In the genomic region with DNA sequence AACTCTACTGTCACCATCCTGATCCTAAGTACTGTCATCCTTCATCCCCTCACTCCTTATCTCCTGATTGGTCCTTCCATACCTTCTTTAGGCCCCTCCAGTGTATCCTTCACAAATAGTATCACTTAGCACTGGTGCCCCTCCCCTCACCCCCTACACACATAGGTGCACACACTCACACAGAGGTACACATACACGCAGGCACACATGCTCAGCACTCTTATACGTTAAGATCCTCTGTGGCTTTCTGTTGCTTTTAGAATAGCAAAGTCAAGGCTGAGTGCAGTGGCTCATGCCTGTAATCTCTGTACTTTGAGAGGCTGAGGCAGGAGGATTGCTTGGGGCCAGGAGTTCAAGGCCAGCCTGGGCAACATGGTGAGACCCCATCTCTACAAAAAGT, we compare ENCODE assay signal across 36 cellular contexts. TPM values are rescaled to one million over a fixed set of nuclear protein-coding genes. Genes with fewer than 3 reads are reported as not detected.
DNase-seq lines count a peak whose midpoint lies in the region; ATAC-seq, FAIRE-seq and TF ChIP-seq lines count a peak whose summit lies in the region.
"Had no signal": no experiment of that assay in that cellular context is flagged by ENCODE, and none has a peak within 500 bp of the region (broad histone marks: within the 10 kb centered on the region; RNA-seq: fewer than 3 reads in every experiment).

No MANE protein-coding gene starts in this region.

- no peak overlapping the region for H3K4ac ChIP-seq in H9 (ENCODE audit: low read depth, low read length)

- H3K4me1 ChIP-seq in H9 (ENCODE audit: insufficient read depth, low read length) (no peaks in the 10 kb centered on the region), MM.1S (ENCODE audit: low read length) (no peaks in the 10 kb centered on the region)
- H3K4me1 ChIP-seq: BE2C, Caco-2 had no signal

- peak overlapping the region; percentile 61 for H3K27ac Mint-ChIP-seq in activated T-cell treated with anti-CD3 and anti-CD28 coated beads, Interleukin-2, amount 50 U/mL, for 72 hours
- H3K27ac Mint-ChIP-seq in H9 = peak overlapping the region in 2 of 3 experiments; percentile 82 to 85; a peak in 3 of 7 replicates
- H3K27ac Mint-ChIP-seq in activated naive CD8-positive, alpha-beta T cell treated with anti-CD3 and anti-CD28 coated beads, Interleukin-2, amount 10 ng/mL, durations not matched to agents 7 days and 5 days = peak overlapping the region; percentile 55
- H3K27ac Mint-ChIP-seq in natural killer cell treated with Interleukin-12 subunit alpha and Interleukin-12 subunit beta and Interleukin-15 and Interleukin-18, amount 100 ng/mL, for 72 hours = peak overlapping the region; percentile 89 to 93

- H4K8ac ChIP-seq in H9 (replicated peaks; ENCODE audit: insufficient read length, low read depth, low read length) = no peak overlapping the region

- H3K23me2 ChIP-seq in H9 (ENCODE audit: insufficient read length, low read depth, low read length, poor library complexity, severe bottlenecking) = no peaks in the 10 kb centered on the region

- H3K9me3 ChIP-seq in H9 (ENCODE audit: control insufficient read depth, low read depth, low read length) = no peaks in the 10 kb centered on the region
- H3K9me3 ChIP-seq in MM.1S (replicated peaks; ENCODE audit: insufficient read depth, low read length) = no peaks in the 10 kb centered on the region
- H3K9me3 ChIP-seq: BE2C, breast epithelium, Caco-2, transverse colon had no signal

- ATAC-seq in activated T-cell treated with anti-CD3 and anti-CD28 coated beads, Interleukin-2, amount 50 U/mL, for 72 hours (replicated peaks in 1 of 2) = no peak
- no peak for ATAC-seq in activated naive CD8-positive, alpha-beta T cell treated with anti-CD3 and anti-CD28 coated beads, Interleukin-2, amount 10 ng/mL, durations not matched to agents 7 days and 5 days (ENCODE audit: low read depth)
- no peak for ATAC-seq in natural killer cell treated with Interleukin-12 subunit alpha and Interleukin-12 subunit beta and Interleukin-15 and Interleukin-18, amount 100 ng/mL, for 72 hours

- no peak for DNase-seq in activated T-cell treated with anti-CD3 and anti-CD28 coated beads, Interleukin-2, amount 50 U/mL, for 72 hours
- no peak for DNase-seq in activated T-cell treated with anti-CD3 and anti-CD28 coated beads, Interleukin-2, amount 50 U/mL, for 1 hour
- DNase-seq in H9 (no peak), MM.1S (no peak), mucosa of gallbladder (ENCODE audit: low spot score) (no peak), GM12891 (ENCODE audit: insufficient read length, low spot score) (no peak)
- no peak for DNase-seq in activated naive CD8-positive, alpha-beta T cell treated with anti-CD3 and anti-CD28 coated beads, Interleukin-2, amount 10 ng/mL, durations not matched to agents 7 days and 5 days
- no peak for DNase-seq in natural killer cell treated with Interleukin-12 subunit alpha and Interleukin-12 subunit beta and Interleukin-15 and Interleukin-18, amount 100 ng/mL, for 72 hours (ENCODE audit: low spot score)
- DNase-seq: ACHN; amygdala; BE2C; Caco-2; DMS79; effector CD4-positive, alpha-beta T cell; GF-D8; left ventricle myocardium superior; naive B cell; NCI-H1105; NCI-H2029 treated with DMSO at 0.1 percent for 48 hours; NCI-H2227 treated with DMSO at 0.1 percent for 48 hours; NCI-H69; SHP77; stimulated activated CD8-positive, alpha-beta memory T cell treated with anti-CD3 and anti-CD28 coated beads, Interleukin-4, amount 100 ng/mL, for 48 hours; T1000; transverse colon had no signal

- H3K36me3 Mint-ChIP-seq in activated T-cell treated with anti-CD3 and anti-CD28 coated beads, Interleukin-2, amount 50 U/mL, for 72 hours (ENCODE audit: insufficient read depth in 2 of 2) = peaks cover 6 to 8% of the 10 kb centered on the region in 2 donors
- peaks cover under 1 to 7% (median 5%) of the 10 kb centered on the region in 3 experiments; a peak in 6 of 7 replicates for H3K36me3 Mint-ChIP-seq in H9 (ENCODE audit: insufficient read depth in 1 of 3, low read depth in 3 of 3)
- peaks cover 20% of the 10 kb centered on the region for H3K36me3 Mint-ChIP-seq in activated naive CD8-positive, alpha-beta T cell treated with anti-CD3 and anti-CD28 coated beads, Interleukin-2, amount 10 ng/mL, durations not matched to agents 7 days and 5 days
- H3K36me3 Mint-ChIP-seq in natural killer cell treated with Interleukin-12 subunit alpha and Interleukin-12 subunit beta and Interleukin-15 and Interleukin-18, amount 100 ng/mL, for 72 hours = peaks cover 6% of the 10 kb centered on the region

- no peak overlapping the region for H3K18ac ChIP-seq in H9 (ENCODE audit: insufficient read length, low read depth, low read length)

- H4K5ac ChIP-seq in H9 (ENCODE audit: insufficient read length, low read depth, low read length) = no peak overlapping the region

- no peaks in the 10 kb centered on the region for H3F3A ChIP-seq in MM.1S (ENCODE audit: insufficient read depth, low read length)

- TF ChIP-seq POLR2A in GM12891 (IDR thresholded peaks at IDR 0.05; ENCODE audit: low read depth, low read length) = no peak

- no peaks in the 10 kb centered on the region for H3K27me3 ChIP-seq in H9 (ENCODE audit: insufficient read depth, low read length)
- H3K27me3 ChIP-seq in MM.1S (replicated peaks; ENCODE audit: insufficient read depth, low read length) = no peaks in the 10 kb centered on the region
- H3K27me3 ChIP-seq: BE2C, breast epithelium, transverse colon had no signal

- no peak overlapping the region for H2AK5ac ChIP-seq in H9 (ENCODE audit: insufficient read length, low read length)

- H3K27me3 Mint-ChIP-seq in activated T-cell treated with anti-CD3 and anti-CD28 coated beads, Interleukin-2, amount 50 U/mL, for 72 hours (ENCODE audit: low read depth) = no peaks in the 10 kb centered on the region
- no peaks in the 10 kb centered on the region for H3K27me3 Mint-ChIP-seq in H9 (ENCODE audit: low read depth)
- H3K27me3 Mint-ChIP-seq in activated naive CD8-positive, alpha-beta T cell treated with anti-CD3 and anti-CD28 coated beads, Interleukin-2, amount 10 ng/mL, durations not matched to agents 7 days and 5 days = no peaks in the 10 kb centered on the region
- no peaks in the 10 kb centered on the region for H3K27me3 Mint-ChIP-seq in natural killer cell treated with Interleukin-12 subunit alpha and Interleukin-12 subunit beta and Interleukin-15 and Interleukin-18, amount 100 ng/mL, for 72 hours
- H3K27me3 Mint-ChIP-seq: IgD-negative memory B cell had no signal

- H3K9ac ChIP-seq in H9 (ENCODE audit: extremely low read depth, insufficient read length, low read length) (no peak overlapping the region), MM.1S (ENCODE audit: low read length) (no peak overlapping the region)

- H3K9me2 ChIP-seq in MM.1S (replicated peaks; ENCODE audit: insufficient read depth, low read length) = no peaks in the 10 kb centered on the region

- POLR2A ChIA-PET in activated naive CD8-positive, alpha-beta T cell treated with anti-CD3 and anti-CD28 coated beads, Interleukin-2, amount 10 ng/mL, durations not matched to agents 7 days and 5 days (lab: Charles Lee) = no interaction called here

- H3K4me3 ChIP-seq in MM.1S (ENCODE audit: low read length) = no peak overlapping the region
- H3K4me3 ChIP-seq: breast epithelium, skin epidermis, transverse colon had no signal

- H3K36me3 ChIP-seq in MM.1S (replicated peaks; ENCODE audit: insufficient read depth, low read length) = no peaks in the 10 kb centered on the region
- H3K36me3 ChIP-seq: BE2C, breast epithelium had no signal

- no peaks in the 10 kb centered on the region for H4K20me1 ChIP-seq in H9 (ENCODE audit: control insufficient read depth, insufficient read depth, insufficient read length)
- no peaks in the 10 kb centered on the region for H4K20me1 ChIP-seq in MM.1S (ENCODE audit: insufficient read depth, low read length)

- H2BK12ac ChIP-seq in H9 (ENCODE audit: insufficient read length, low read depth, low read length) = no peak overlapping the region

- H3K27ac ChIP-seq in H9 (ENCODE audit: insufficient read length, low read depth, low read length) = no peak overlapping the region
- no peak overlapping the region for H3K27ac ChIP-seq in MM.1S (ENCODE audit: low read length)
- H3K27ac ChIP-seq: breast epithelium, transverse colon had no signal

- H3K23ac ChIP-seq in H9 (ENCODE audit: insufficient read length, low read depth, low read length) = no peak overlapping the region

- no peak overlapping the region for H2AFZ ChIP-seq in H9 (ENCODE audit: low read length)
- H2AFZ ChIP-seq in MM.1S (ENCODE audit: low read length) = no peak overlapping the region

- no peak overlapping the region for H2BK20ac ChIP-seq in H9 (ENCODE audit: low read depth, low read length, poor library complexity, severe bottlenecking)

- H3K79me1 ChIP-seq in H9 (ENCODE audit: insufficient read depth, low read depth, low read length, poor library complexity, severe bottlenecking) = no peaks in the 10 kb centered on the region

- H3K56ac ChIP-seq in H9 (ENCODE audit: insufficient read length, low read depth, low read length) = no peak overlapping the region

- no CpG with 5 or more reads among the region's 2 CpGs for WGBS in H9 (ENCODE audit: extremely low coverage, insufficient read length, low lambda C conversion rate)

- H3K4me3 Mint-ChIP-seq in activated T-cell treated with anti-CD3 and anti-CD28 coated beads, Interleukin-2, amount 50 U/mL, for 72 hours = peak overlapping the region; percentile 65 to 69
- H3K4me3 Mint-ChIP-seq in H9 = no peak overlapping the region
- H3K4me3 Mint-ChIP-seq in activated naive CD8-positive, alpha-beta T cell treated with anti-CD3 and anti-CD28 coated beads, Interleukin-2, amount 10 ng/mL, durations not matched to agents 7 days and 5 days = no peak overlapping the region
- H3K4me3 Mint-ChIP-seq in natural killer cell treated with Interleukin-12 subunit alpha and Interleukin-12 subunit beta and Interleukin-15 and Interleukin-18, amount 100 ng/mL, for 72 hours = peak overlapping the region; percentile 24
- H3K4me3 Mint-ChIP-seq: IgD-negative memory B cell had no signal

- no peak for FAIRE-seq in GM12891 (lab: Jason Lieb, UNC)
- FAIRE-seq: GM18507, H54, keratinocyte had no signal

- TF ChIP-seq CTCF in H9 (conservative IDR thresholded peaks at IDR 0.05) (no peak), MM.1S (IDR thresholded peaks at IDR 0.05; ENCODE audit: low read length) (no peak)

- no peak overlapping the region for H2BK5ac ChIP-seq in H9 (ENCODE audit: insufficient read length, low read length)

- H3K9me3 Mint-ChIP-seq in activated T-cell treated with anti-CD3 and anti-CD28 coated beads, Interleukin-2, amount 50 U/mL, for 72 hours = no peaks in the 10 kb centered on the region
- no peaks in the 10 kb centered on the region; a peak in 1 of 5 replicates for H3K9me3 Mint-ChIP-seq in H9
- no peaks in the 10 kb centered on the region for H3K9me3 Mint-ChIP-seq in activated naive CD8-positive, alpha-beta T cell treated with anti-CD3 and anti-CD28 coated beads, Interleukin-2, amount 10 ng/mL, durations not matched to agents 7 days and 5 days
- no peaks in the 10 kb centered on the region for H3K9me3 Mint-ChIP-seq in natural killer cell treated with Interleukin-12 subunit alpha and Interleukin-12 subunit beta and Interleukin-15 and Interleukin-18, amount 100 ng/mL, for 72 hours
- H3K9me3 Mint-ChIP-seq: IgD-negative memory B cell, naive B cell had no signal

- no peak overlapping the region for H3T11ph ChIP-seq in H9 (ENCODE audit: low read length)

- H3K4me2 ChIP-seq in H9 (ENCODE audit: insufficient read depth, insufficient read length, low read length) = no peak overlapping the region
- H3K4me2 ChIP-seq in MM.1S (ENCODE audit: low read depth, low read length) = no peak overlapping the region

- no peak overlapping the region for H3K14ac ChIP-seq in H9 (ENCODE audit: insufficient read depth, low read length)

- peaks cover 88% of the 10 kb centered on the region for H3K4me1 Mint-ChIP-seq in activated T-cell treated with anti-CD3 and anti-CD28 coated beads, Interleukin-2, amount 50 U/mL, for 72 hours (ENCODE audit: low read depth)
- H3K4me1 Mint-ChIP-seq in H9 = peaks cover 9 to 12% of the 10 kb centered on the region in 2 experiments
- H3K4me1 Mint-ChIP-seq in activated naive CD8-positive, alpha-beta T cell treated with anti-CD3 and anti-CD28 coated beads, Interleukin-2, amount 10 ng/mL, durations not matched to agents 7 days and 5 days = peaks cover 62% of the 10 kb centered on the region
- peaks cover 88 to 92% of the 10 kb centered on the region in 2 donors for H3K4me1 Mint-ChIP-seq in natural killer cell treated with Interleukin-12 subunit alpha and Interleukin-12 subunit beta and Interleukin-15 and Interleukin-18, amount 100 ng/mL, for 72 hours (ENCODE audit: low read depth in 2 of 2)
- H3K4me1 Mint-ChIP-seq: naive B cell had no signal

- no peak overlapping the region for H4K91ac ChIP-seq in H9 (ENCODE audit: insufficient read length, low read depth, low read length)

- H3K79me2 ChIP-seq in H9 (ENCODE audit: insufficient read depth, low read length) = no peaks in the 10 kb centered on the region
- no peaks in the 10 kb centered on the region for H3K79me2 ChIP-seq in MM.1S (ENCODE audit: low read length)

- H2BK15ac ChIP-seq in H9 (ENCODE audit: low read depth, low read length) = no peak overlapping the region

- H2BK120ac ChIP-seq in H9 (ENCODE audit: low read depth, low read length, poor library complexity, severe bottlenecking) = no peak overlapping the region

RNA-seq across cellular contexts. Expression of a gene that starts 32.1 kb away (rescaled TPM):
- total RNA-seq in activated T-cell treated with anti-CD3 and anti-CD28 coated beads, Interleukin-2, amount 50 U/mL, for 72 hours = not detected
- total RNA-seq in H9 (2021) = not detected in 2 replicates
- not detected for total RNA-seq in activated naive CD8-positive, alpha-beta T cell treated with anti-CD3 and anti-CD28 coated beads, Interleukin-2, amount 10 ng/mL, durations not matched to agents 7 days and 5 days
- not detected for total RNA-seq in natural killer cell treated with Interleukin-12 subunit alpha and Interleukin-12 subunit beta and Interleukin-15 and Interleukin-18, amount 100 ng/mL, for 72 hours
- not detected for total RNA-seq in mucosa of gallbladder
- not detected for polyA plus RNA-seq in GM12891 (2012; ENCODE audit: low read depth, missing spikeins)
- total RNA-seq: activated CD8-positive, alpha-beta memory T cell treated with anti-CD3 and anti-CD28 coated beads for 36 hours; breast epithelium; Caco-2; epithelial cell of proximal tubule; left ventricle myocardium superior; mesenteric fat pad; osteoblast; renal cortical epithelial cell; transverse colon had no signal
- polyA plus RNA-seq: IgD-negative memory B cell, keratinocyte had no signal

Comparison
In these comparisons a context has a peak if more than half of its experiments do, and no peak if none do; other contexts are left out.
1. H3K4me3 Mint-ChIP-seq: peak in activated T-cell treated with anti-CD3 and anti-CD28 coated beads, Interleukin-2, amount 50 U/mL, for 72 hours (2 of 2) and natural killer cell treated with Interleukin-12 subunit alpha and Interleukin-12 subunit beta and Interleukin-15 and Interleukin-18, amount 100 ng/mL, for 72 hours (single experiment); none in H9 (0 of 2) and activated naive CD8-positive, alpha-beta T cell treated with anti-CD3 and anti-CD28 coated beads, Interleukin-2, amount 10 ng/mL, durations not matched to agents 7 days and 5 days (single experiment).
2. Peak in every context shown above with its lines, with median percentiles within 50 percentile points of each other: H3K27ac Mint-ChIP-seq.